Comparison of ENCODE assay signal across 8 cellular contexts in the genomic region with DNA sequence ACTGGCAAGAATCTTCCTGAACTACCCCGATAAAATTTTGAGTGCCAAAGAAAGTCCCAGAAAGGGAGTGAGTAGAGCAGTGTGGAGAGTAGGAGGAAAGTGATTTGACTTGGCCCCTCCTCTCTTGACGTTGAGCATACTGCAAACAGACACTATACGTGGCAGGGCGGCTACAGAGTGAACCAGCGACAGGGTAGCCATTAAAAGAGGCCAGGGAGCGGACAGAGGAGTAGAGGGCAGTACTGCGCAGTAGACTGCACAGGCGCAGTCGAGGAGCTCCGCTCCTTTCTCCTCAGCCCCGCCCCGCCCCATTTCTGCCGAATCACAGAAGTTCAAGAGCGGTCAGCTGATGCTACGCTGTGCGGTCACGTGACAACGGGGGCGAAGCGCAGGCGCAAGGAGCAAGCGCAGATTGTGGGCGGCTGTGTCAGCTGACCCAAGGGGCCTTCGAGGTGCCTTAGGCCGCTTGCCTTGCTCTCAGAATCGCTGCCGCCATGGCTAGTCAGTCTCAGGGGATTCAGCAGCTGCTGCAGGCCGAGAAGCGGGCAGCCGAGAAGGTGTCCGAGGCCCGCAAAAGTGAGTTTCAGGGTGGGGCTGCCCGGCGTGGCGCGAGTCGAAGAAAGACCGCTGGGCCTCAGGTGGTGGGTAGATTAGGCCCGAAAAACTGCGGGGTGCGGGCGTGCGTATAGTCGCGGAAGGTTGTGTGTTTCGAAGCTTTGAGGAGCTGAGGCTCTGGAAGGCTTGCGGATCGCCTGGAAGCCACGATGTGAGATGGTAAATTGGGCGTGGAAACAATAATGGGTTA.
DNase-seq lines count a peak whose midpoint lies in the region; ATAC-seq and TF ChIP-seq lines count a peak whose summit lies in the region.

A gene with protein sequence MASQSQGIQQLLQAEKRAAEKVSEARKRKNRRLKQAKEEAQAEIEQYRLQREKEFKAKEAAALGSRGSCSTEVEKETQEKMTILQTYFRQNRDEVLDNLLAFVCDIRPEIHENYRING (plus strand): TSS at position 425 of the 805 bp plus-strand sequence. CDS start 70 bp downstream, at position 495.

- ATAC-seq in GM19023 (IDR thresholded peaks at IDR 0.05; ENCODE audit: unreplicated experiment) (peak; percentile 98), HG03280 (IDR thresholded peaks at IDR 0.05; ENCODE audit: unreplicated experiment) (peak; percentile 96)

- TF ChIP-seq CTCF in AG09309 (IDR thresholded peaks at IDR 0.05; ENCODE audit: control insufficient read depth, insufficient read depth, low read depth, low read length, missing control alignments): no peak

- peak; percentile 97 for DNase-seq in AG09309 (ENCODE audit: low read depth)
- peak; percentile 95 for DNase-seq in NCI-H345 treated with DMSO at 0.1 percent for 48 hours (lab: John Stamatoyannopoulos, UW; ENCODE audit: unreplicated experiment)
- DNase-seq in activated CD4-positive, CD25-positive, alpha-beta regulatory T cell (lab: John Stamatoyannopoulos, UW): peak; percentile 96 to 99 (median 98)
- peak; percentile 97 for DNase-seq in central memory CD4-positive, alpha-beta T cell
- DNase-seq in iris pigment epithelial cell (ENCODE audit: low read depth): peak; percentile 100
- DNase-seq in stimulated activated CD4-positive, alpha-beta T cell treated with anti-CD3 and anti-CD28 coated beads, Interleukin-12 subunit alpha, Interleukin-12 subunit beta, amount 100 ng/mL, for 24 hours (ENCODE audit: low read depth in 2 of 2): peak; percentile 99 to 100

- H3K4me3 ChIP-seq in AG09309 (ENCODE audit: control insufficient read depth, low read depth, low read length): peak within 1 kb of the TSS; percentile 90

Comparison
In these comparisons a context has a peak if more than half of its experiments do, and no peak if none do; other contexts are left out.
1. Peak in every context shown above with its lines: DNase-seq, ATAC-seq and H3K4me3 ChIP-seq.